ENCODE assay signal across 11 cellular contexts in the genomic region with DNA sequence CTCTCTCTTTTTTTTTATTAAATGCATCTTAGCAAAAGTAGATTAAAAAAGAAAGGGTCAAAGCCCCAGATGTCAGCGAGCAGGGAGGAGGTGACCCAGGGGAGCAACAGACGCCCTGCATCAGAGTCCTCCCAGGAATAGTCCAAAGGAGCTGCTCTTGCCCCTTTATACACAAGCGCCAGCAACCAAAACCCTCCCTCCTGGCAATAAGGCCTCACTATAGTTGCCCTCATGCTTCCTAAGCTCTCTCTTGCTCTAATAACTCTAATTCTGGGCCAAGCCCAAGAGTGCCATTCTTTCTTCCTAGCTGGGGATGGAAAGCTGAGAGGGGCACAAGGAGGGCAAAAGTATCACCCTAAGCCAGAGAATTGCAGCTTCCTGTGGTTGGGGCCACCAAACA. TPM values are rescaled to one million over a fixed set of nuclear protein-coding genes. Genes with fewer than 3 reads are reported as not detected.
DNase-seq lines count a peak whose midpoint lies in the region; ATAC-seq and TF ChIP-seq lines count a peak whose summit lies in the region.
"Had no signal": no experiment of that assay in that cellular context is flagged by ENCODE, and none has a peak within 500 bp of the region (broad histone marks: within the 10 kb centered on the region; RNA-seq: fewer than 3 reads in every experiment).

No MANE protein-coding gene starts in this region.

- H3K27ac ChIP-seq in left ventricle myocardium inferior (replicated peaks): peak overlapping the region; percentile 90
- peak overlapping the region; percentile 82 for H3K27ac ChIP-seq in mammary epithelial cell (ENCODE audit: insufficient read depth, low read depth, low read length)
- H3K27ac ChIP-seq in muscle layer of duodenum (ENCODE audit: low read length): peak overlapping the region; percentile 82
- H3K27ac ChIP-seq in uterus: peak overlapping the region; percentile 97 to 98
- H3K27ac ChIP-seq in body of pancreas: no peak overlapping the region
- H3K27ac ChIP-seq: C4-2B had no signal

- H3K9me3 ChIP-seq in left ventricle myocardium inferior (replicated peaks) (no peaks in the 10 kb centered on the region), mammary epithelial cell (replicated peaks; ENCODE audit: insufficient read depth, low read length) (no peaks in the 10 kb centered on the region), muscle layer of duodenum (ENCODE audit: control insufficient read depth in 1 of 2, low read length in 2 of 2) (no peaks in the 10 kb centered on the region), uterus (no peaks in the 10 kb centered on the region), BE2C (no peaks in the 10 kb centered on the region), body of pancreas (no peaks in the 10 kb centered on the region)

- WGBS in mammary epithelial cell (ENCODE audit: low coverage, missing lambda C conversion rate): 93% methylated on average over 3 of the region's 3 CpGs
- 90 to 92% methylated on average over 3 of the region's 3 CpGs for WGBS in body of pancreas, 2 donors

- H3K9ac ChIP-seq in mammary epithelial cell (ENCODE audit: insufficient read depth, low read length): peak overlapping the region; percentile 54

- no peak for TF ChIP-seq POLR2A in uterus (IDR thresholded peaks at IDR 0.05)
- no peak for TF ChIP-seq POLR2A in body of pancreas (IDR thresholded peaks at IDR 0.05)

- dilution Hi-C loops in mammary epithelial cell (cut with HindIII; ENCODE audit: low sequenced_read_pairs): no loop called here

- peaks cover 15% of the 10 kb centered on the region for H3K79me2 ChIP-seq in mammary epithelial cell (ENCODE audit: insufficient read depth, low read length)

- CTCF ChIA-PET in mammary epithelial cell (lab: Charles Lee; ENCODE audit: low non-redundant PET): interaction anchor here (1.0 kb wide), 1 partner anchor 40 kb away, joined by 3 read pairs; a partner anchor contains a TSS

- ATAC-seq in body of pancreas: no peak

- H3K4me3 ChIP-seq in left ventricle myocardium inferior (no peak overlapping the region), mammary epithelial cell (replicated peaks in 1 of 3; ENCODE audit: insufficient read depth in 1 of 3, low read depth in 2 of 3, low read length in 3 of 3) (no peak overlapping the region), muscle layer of duodenum (ENCODE audit: low read depth in 1 of 2, low read length in 2 of 2) (no peak overlapping the region), uterus (no peak overlapping the region), BE2C (ENCODE audit: low read depth, low read length) (no peak overlapping the region), body of pancreas (no peak overlapping the region)

- TF ChIP-seq CTCF in left ventricle myocardium inferior (IDR thresholded peaks at IDR 0.05; ENCODE audit: borderline replicate concordance): no peak
- no peak for TF ChIP-seq CTCF in mammary epithelial cell (conservative IDR thresholded peaks at IDR 0.05 in 1 of 2, IDR thresholded peaks at IDR 0.05 in 1 of 2; ENCODE audit: extremely low read depth in 1 of 2, insufficient read depth in 1 of 2, low read depth in 1 of 2, low read length in 2 of 2)
- no peak for TF ChIP-seq CTCF in uterus (IDR thresholded peaks at IDR 0.05)
- no peak for TF ChIP-seq CTCF in BE2C (IDR thresholded peaks at IDR 0.05; ENCODE audit: low read depth, low read length)
- no peak for TF ChIP-seq CTCF in body of pancreas (IDR thresholded peaks at IDR 0.05)

- H3K27me3 ChIP-seq in left ventricle myocardium inferior (ENCODE audit: low read depth) (no peaks in the 10 kb centered on the region), mammary epithelial cell (ENCODE audit: insufficient read depth, low read length) (no peaks in the 10 kb centered on the region), muscle layer of duodenum (ENCODE audit: low read depth, low read length) (no peaks in the 10 kb centered on the region), uterus (no peaks in the 10 kb centered on the region), BE2C (no peaks in the 10 kb centered on the region), body of pancreas (no peaks in the 10 kb centered on the region)

- peaks cover 80% of the 10 kb centered on the region for H3K4me1 ChIP-seq in left ventricle myocardium inferior
- H3K4me1 ChIP-seq in mammary epithelial cell (ENCODE audit: insufficient read depth, low read length): peaks cover 65% of the 10 kb centered on the region
- H3K4me1 ChIP-seq in muscle layer of duodenum (ENCODE audit: control insufficient read depth in 1 of 2, insufficient read depth in 2 of 2, low read length in 2 of 2): peaks cover 15 to 27% of the 10 kb centered on the region in 2 donors
- peaks cover 7 to 12% of the 10 kb centered on the region in 2 donors for H3K4me1 ChIP-seq in uterus
- H3K4me1 ChIP-seq in BE2C: peaks cover 7% of the 10 kb centered on the region
- peaks cover 24% of the 10 kb centered on the region for H3K4me1 ChIP-seq in body of pancreas

- in situ Hi-C loops in mammary epithelial cell (cut with MboI; ENCODE audit: low sequenced_read_pairs in 2 of 2): no loop called here

- no peak overlapping the region for H2AFZ ChIP-seq in mammary epithelial cell (ENCODE audit: low read depth, low read length)

- DNase-seq in left ventricle myocardium inferior: no peak
- DNase-seq in cardiac septum (ENCODE audit: low spot score): no peak
- DNase-seq in mammary epithelial cell: no peak
- no peak for DNase-seq in uterus
- DNase-seq in BE2C: no peak
- no peak for DNase-seq in GF-D8 (lab: John Stamatoyannopoulos, UW)
- no peak for DNase-seq in body of pancreas
- DNase-seq: foreskin melanocyte, HCEC 1CT had no signal

- H3K4me2 ChIP-seq in mammary epithelial cell (ENCODE audit: insufficient read depth, low read depth, low read length): no peak overlapping the region

- intact Hi-C loops in left ventricle myocardium inferior (cut with micrococcal nuclease): no loop called here
- intact Hi-C loops in cardiac septum (cut with DNase I): no loop called here
- intact Hi-C loops in mammary epithelial cell (cut with micrococcal nuclease): no loop called here
- intact Hi-C loops in uterus (cut with DNase I; ENCODE audit: low total_unique reads): no loop called here
- intact Hi-C loops in body of pancreas (cut with DNase I): loop anchor here (10.0 kb wide), 1 partner anchor 100 kb away; a partner anchor contains a TSS

- peaks cover 33% of the 10 kb centered on the region for H3K36me3 ChIP-seq in left ventricle myocardium inferior
- H3K36me3 ChIP-seq in mammary epithelial cell (ENCODE audit: insufficient read depth, low read length): peaks cover 25% of the 10 kb centered on the region
- peaks cover 23 to 25% of the 10 kb centered on the region in 2 donors for H3K36me3 ChIP-seq in muscle layer of duodenum (ENCODE audit: control insufficient read depth in 1 of 2, insufficient read depth in 2 of 2, low read length in 2 of 2)
- H3K36me3 ChIP-seq in uterus: no peaks in the 10 kb centered on the region
- peaks cover 52% of the 10 kb centered on the region for H3K36me3 ChIP-seq in BE2C
- H3K36me3 ChIP-seq in body of pancreas (replicated peaks in 1 of 2; ENCODE audit: insufficient read depth in 1 of 2, low read depth in 2 of 2): peaks cover 0 to 13% of the 10 kb centered on the region in 2 donors

- no peaks in the 10 kb centered on the region for H4K20me1 ChIP-seq in mammary epithelial cell (ENCODE audit: insufficient read depth, low read length)

- BruUV-seq in mammary epithelial cell (replicated peaks; lab: Mats Ljungman, UMichigan): TSS peak; percentile 59

RNA-seq across cellular contexts. Expression of a gene that starts 26.3 kb away (rescaled TPM):
- total RNA-seq in left ventricle myocardium inferior: 2.9 TPM
- total RNA-seq in cardiac septum: 6.1 TPM
- 1 to 10 TPM; 1.8 to 3.3 TPM for total RNA-seq in mammary epithelial cell
- polyA plus RNA-seq in mammary epithelial cell: 0.59 TPM
- 1.7 TPM for polyA minus RNA-seq in mammary epithelial cell
- 1 to 10 TPM in 3 of 4 donors, under 1 TPM in 1; under 0.01 to 7.5 (median 3.4) TPM for total RNA-seq in uterus
- 12.3 TPM for polyA plus RNA-seq in BE2C (2012; ENCODE audit: insufficient read depth, insufficient read length, low read depth)
- total RNA-seq in body of pancreas: 1 to 10 TPM; 2.0 to 3.1 TPM

RNA-seq across cellular contexts. Expression of a gene that starts 30.3 kb away (rescaled TPM):
- total RNA-seq in left ventricle myocardium inferior (1.8 TPM), cardiac septum (5.8 TPM), mammary epithelial cell (1 to 10 TPM; 1.2 to 2.7 TPM), uterus (1 to 10 TPM; 2.9 to 8.0 (median 6.7) TPM), body of pancreas (1 to 10 TPM; 1.6 to 2.0 TPM)
- 0.14 TPM for polyA plus RNA-seq in mammary epithelial cell
- 0.21 TPM for polyA minus RNA-seq in mammary epithelial cell
- polyA plus RNA-seq in BE2C (2012; ENCODE audit: insufficient read depth, insufficient read length, low read depth): 8.0 TPM

RNA-seq across cellular contexts. Expression of a gene that starts 39.4 kb away (rescaled TPM):
- 15.6 TPM for total RNA-seq in left ventricle myocardium inferior
- total RNA-seq in cardiac septum: 16.9 TPM
- 10 to 100 TPM; 74.7 to 76.3 TPM for total RNA-seq in mammary epithelial cell
- polyA plus RNA-seq in mammary epithelial cell: 48.6 TPM
- polyA minus RNA-seq in mammary epithelial cell: 134 TPM
- total RNA-seq in uterus: 100 to 1,000 TPM in 3 of 4 donors, 10 to 100 TPM in 1; 25.9 to 146 (median 123) TPM
- 140 TPM for polyA plus RNA-seq in BE2C (2012; ENCODE audit: insufficient read depth, insufficient read length, low read depth)
- 10 to 100 TPM in 1 of 2 donors, 1 to 10 TPM in 1; 9.6 to 16.1 TPM for total RNA-seq in body of pancreas

Comparison
In these comparisons a context has a peak if more than half of its experiments do, and no peak if none do; other contexts are left out.
1. H3K27ac ChIP-seq: peak in left ventricle myocardium inferior (single experiment), mammary epithelial cell (single experiment), muscle layer of duodenum (single experiment) and uterus (2 of 2); none in body of pancreas (0 of 4).